In the genomic region with DNA sequence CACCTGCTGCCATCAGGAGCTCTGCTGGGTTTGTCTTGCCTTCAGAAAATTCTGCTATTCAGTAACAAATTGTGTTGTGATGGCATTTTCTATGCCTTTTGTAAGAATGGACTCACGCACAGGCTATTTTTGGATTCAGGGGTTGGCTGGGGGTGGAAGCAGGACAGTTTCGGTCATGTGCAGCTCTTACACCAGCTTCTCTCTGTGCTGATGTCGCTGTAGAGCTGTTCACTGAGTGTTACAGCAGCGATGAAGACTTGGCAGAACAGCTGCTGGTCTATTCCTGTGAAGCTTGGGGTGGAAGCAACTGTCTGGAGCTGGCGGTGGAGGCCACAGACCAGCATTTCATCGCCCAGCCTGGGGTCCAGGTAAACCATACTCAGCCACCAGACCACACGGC, we compare ENCODE assay signal across 24 cellular contexts. TPM values are rescaled to one million over a fixed set of nuclear protein-coding genes. Genes with fewer than 3 reads are reported as not detected.
A peak's percentile ranks its signal among the peaks of the same experiment; 100 is the strongest.
DNase-seq lines count a peak whose midpoint lies in the region; ATAC-seq and TF ChIP-seq lines count a peak whose summit lies in the region.
"Had no signal": no experiment of that assay in that cellular context is flagged by ENCODE, and none has a peak within 500 bp of the region (broad histone marks: within the 10 kb centered on the region; RNA-seq: fewer than 3 reads in every experiment).

No MANE protein-coding gene starts in this region.

- H3K4me2 ChIP-seq in KMS-11, result peak overlapping the region; percentile 73
- H3K4me2 ChIP-seq: BLaER1, GM23338 had no signal

- H2AFZ ChIP-seq in KMS-11 (ENCODE audit: low read depth), result peak overlapping the region; percentile 73; the same call in 1 of the 2 replicates
- H2AFZ ChIP-seq: GM23338 had no signal

- H3K9me3 ChIP-seq in heart left ventricle, result no peaks in the 10 kb centered on the region
- no peaks in the 10 kb centered on the region for H3K9me3 ChIP-seq in endodermal cell (ENCODE audit: control insufficient read depth, low read length)
- H3K9me3 ChIP-seq: BLaER1, SJSA1, transverse colon had no signal

- peak overlapping the region; percentile 99 for H3K27ac ChIP-seq in KMS-11
- peak overlapping the region in 1 of 12 donors; percentile 47 for H3K27ac ChIP-seq in heart left ventricle
- H3K27ac ChIP-seq in endodermal cell (ENCODE audit: low read depth, low read length), result no peak overlapping the region
- H3K27ac ChIP-seq: BLaER1, SJSA1, transverse colon had no signal

- intact Hi-C loops in heart left ventricle (cut with DNase I), result no loop called here

- H4K20me1 ChIP-seq in KMS-11 (ENCODE audit: insufficient read depth), result no peaks in the 10 kb centered on the region
- H4K20me1 ChIP-seq: BLaER1 had no signal

- ATAC-seq in heart left ventricle, result peak; percentile 91 to 98 (median 96)
- ATAC-seq: activated CD4-positive, alpha-beta T cell treated with anti-CD3 and anti-CD28 coated beads for 36 hours; GM23338; stimulated activated naive B cell treated with anti-CD40 and anti-IgM and Interleukin-4, amounts not matched to agents 10 μg/mL and 1 μg/mL and 100 μg/mL, for 72 hours had no signal

- peaks cover 1% of the 10 kb centered on the region for H3K27me3 Mint-ChIP-seq in endodermal cell (ENCODE audit: insufficient read depth)
- H3K27me3 Mint-ChIP-seq: activated CD4-positive, alpha-beta T cell treated with anti-CD3 and anti-CD28 coated beads for 36 hours had no signal

- H3K36me3 ChIP-seq in KMS-11 (ENCODE audit: insufficient read depth), result no peaks in the 10 kb centered on the region
- no peaks in the 10 kb centered on the region for H3K36me3 ChIP-seq in heart left ventricle
- H3K36me3 ChIP-seq in endodermal cell (ENCODE audit: control insufficient read depth, insufficient read depth, low read length), result no peaks in the 10 kb centered on the region
- H3K36me3 ChIP-seq: BLaER1, SJSA1, transverse colon had no signal

- H3K9ac ChIP-seq in KMS-11, result peak overlapping the region; percentile 84
- no peak overlapping the region for H3K9ac ChIP-seq in endodermal cell (ENCODE audit: extremely low read depth, low read length, poor library complexity, severe bottlenecking)
- H3K9ac ChIP-seq: BLaER1 had no signal

- H3K4me1 ChIP-seq in KMS-11 (ENCODE audit: low read depth, poor library complexity, severe bottlenecking) (peaks cover 61% of the 10 kb centered on the region), heart left ventricle (peaks cover 0 to 7% (median 0%) of the 10 kb centered on the region in 12 donors), endodermal cell (ENCODE audit: control insufficient read depth, insufficient read depth, low read length) (no peaks in the 10 kb centered on the region)
- H3K4me1 ChIP-seq: SJSA1, transverse colon had no signal

- H3K27me3 ChIP-seq in KMS-11 (ENCODE audit: insufficient read depth, low read depth) (no peaks in the 10 kb centered on the region), heart left ventricle (peaks cover 0 to 3% (median 0%) of the 10 kb centered on the region in 9 donors), endodermal cell (ENCODE audit: control insufficient read depth, insufficient read depth, low read length, poor library complexity, severe bottlenecking) (no peaks in the 10 kb centered on the region)
- H3K27me3 ChIP-seq: SJSA1, transverse colon had no signal

- H3K79me2 ChIP-seq in KMS-11 (ENCODE audit: insufficient read depth, low read depth), result no peaks in the 10 kb centered on the region

- no peaks in the 10 kb centered on the region for H3K4me1 Mint-ChIP-seq in endodermal cell
- H3K4me1 Mint-ChIP-seq: GM23338; stimulated activated naive B cell treated with anti-CD40 and anti-IgM and Interleukin-4, amounts not matched to agents 10 μg/mL and 1 μg/mL and 100 μg/mL, for 72 hours had no signal

- H3K27ac Mint-ChIP-seq in endodermal cell, result no peak overlapping the region
- H3K27ac Mint-ChIP-seq: activated CD4-positive, alpha-beta T cell treated with anti-CD3 and anti-CD28 coated beads for 36 hours; GM23338; immature natural killer cell; stimulated activated naive B cell treated with anti-CD40 and anti-IgM and Interleukin-4, amounts not matched to agents 10 μg/mL and 1 μg/mL and 100 μg/mL, for 72 hours had no signal

- H3K36me3 Mint-ChIP-seq in endodermal cell (ENCODE audit: low read depth), result no peaks in the 10 kb centered on the region
- H3K36me3 Mint-ChIP-seq: immature natural killer cell; stimulated activated naive B cell treated with anti-CD40 and anti-IgM and Interleukin-4, amounts not matched to agents 10 μg/mL and 1 μg/mL and 100 μg/mL, for 72 hours had no signal

- DNase-seq in RPMI8226, result peak; percentile 89
- DNase-seq in heart left ventricle, result peak in 3 of 5 donors; percentile 18 to 61 (median 36)
- peak; percentile 31 for DNase-seq in pons (ENCODE audit: low spot score)
- no peak for DNase-seq in endodermal cell
- no peak for DNase-seq in EL
- no peak for DNase-seq in cerebellar nuclear complex (lab: John Stamatoyannopoulos, UW)
- DNase-seq: activated CD4-positive, alpha-beta T cell treated with anti-CD3 and anti-CD28 coated beads for 36 hours; activated gamma-delta T cell; DMS 273 treated with DMSO at 0.1 percent for 48 hours; Karpas-422; mesenchymal stem cell; NCI-H187; NCI-H446 treated with DMSO at 0.1 percent for 48 hours; stimulated activated naive B cell treated with anti-CD40 and anti-IgM and Interleukin-4, amounts not matched to agents 10 μg/mL and 1 μg/mL and 100 μg/mL, for 72 hours; T1000; transverse colon had no signal

- WGBS in heart left ventricle, 4 donors, result 39 to 56% (median 45%) methylated on average over 7 of the region's 7 CpGs
- WGBS in endodermal cell (ENCODE audit: insufficient coverage in 1 of 2, insufficient read length in 1 of 2), 2 experiments, result 94% methylated on average over 3 to 7 of the region's 7 CpGs

- peaks cover 3% of the 10 kb centered on the region for H3K9me3 Mint-ChIP-seq in endodermal cell
- H3K9me3 Mint-ChIP-seq: immature natural killer cell had no signal

- no peak overlapping the region for H3K4me3 Mint-ChIP-seq in endodermal cell
- H3K4me3 Mint-ChIP-seq: activated CD4-positive, alpha-beta T cell treated with anti-CD3 and anti-CD28 coated beads for 36 hours; GM23338; immature natural killer cell; stimulated activated naive B cell treated with anti-CD40 and anti-IgM and Interleukin-4, amounts not matched to agents 10 μg/mL and 1 μg/mL and 100 μg/mL, for 72 hours had no signal

- no peak overlapping the region for H3K4me3 ChIP-seq in KMS-11 (IDR thresholded peaks at IDR 0.05; ENCODE audit: insufficient read depth, low read depth, low read length)
- no peak overlapping the region for H3K4me3 ChIP-seq in heart left ventricle
- no peak overlapping the region for H3K4me3 ChIP-seq in endodermal cell (ENCODE audit: low read length)
- H3K4me3 ChIP-seq: BLaER1, GM23338, SJSA1, transverse colon had no signal

- TF ChIP-seq POLR2A in heart left ventricle (IDR thresholded peaks at IDR 0.05), result no peak

- TF ChIP-seq CTCF in KMS-11 (conservative IDR thresholded peaks at IDR 0.05; ENCODE audit: low read depth, low read length) (0 out of 2 replicates have a peak, but pooled peaks have one; percentile 21), heart left ventricle (IDR thresholded peaks at IDR 0.05) (no peak), endodermal cell (conservative IDR thresholded peaks at IDR 0.05) (no peak)

RNA-seq across cellular contexts. Expression of a gene that starts 49.2 kb away (rescaled TPM):
- total RNA-seq in heart left ventricle (under 1 TPM in 2 of 9 donors, not detected in 7; 0.19 to 0.25 TPM), endodermal cell (not detected)
- not detected for polyA plus RNA-seq in heart left ventricle
- 0.57 TPM for polyA plus RNA-seq in endodermal cell (2013, experiment 1 of 2)
- polyA plus RNA-seq in endodermal cell (2013, experiment 2 of 2), result 0.95 TPM
- total RNA-seq: activated CD4-positive, alpha-beta T cell treated with anti-CD3 and anti-CD28 coated beads for 36 hours; endothelial cell of umbilical vein; glomerular endothelial cell; transverse colon had no signal
- polyA plus RNA-seq: endothelial cell of umbilical vein, neural cell had no signal

Comparison
In these comparisons a context has a peak if more than half of its experiments do, and no peak if none do; other contexts are left out.
1. DNase-seq: peak in RPMI8226 (single experiment), heart left ventricle (3 of 5) and pons (single experiment); none in endodermal cell (single experiment), EL (single experiment) and cerebellar nuclear complex (0 of 2).